ENCODE assay signal across 1 cellular context in the genomic region with DNA sequence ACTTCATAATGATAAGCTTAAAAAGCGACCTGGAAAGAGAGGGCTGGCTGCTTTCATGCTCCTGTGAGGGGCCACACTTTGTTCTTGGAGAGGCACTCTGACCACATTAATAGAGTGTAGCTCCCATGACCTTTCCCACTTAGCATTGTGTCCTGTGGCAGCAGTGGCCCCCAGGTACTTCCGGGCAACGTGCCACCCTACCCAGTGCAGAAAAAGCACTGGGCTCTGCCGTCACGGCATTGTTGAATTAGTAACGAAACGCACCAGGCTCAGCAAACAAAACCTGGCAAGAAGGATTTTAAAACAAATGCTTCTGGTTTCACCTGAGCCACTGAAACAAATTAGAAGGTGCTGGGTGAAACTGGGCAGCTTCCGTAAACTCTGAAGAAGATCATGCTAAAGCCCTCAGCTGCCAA.
TF ChIP-seq lines count a peak whose summit lies in the region.

No MANE protein-coding gene starts in this region.

TF ChIP-seq in endothelial cell of umbilical vein, 7 proteins besides CTCF, POLR2A, EP300 and RAD21 (continued from another document):
- no peak for TF ChIP-seq MAX (IDR thresholded peaks at IDR 0.05; ENCODE audit: insufficient read depth, insufficient read length)
